ENCODE assay signal across 19 cellular contexts in the genomic region with DNA sequence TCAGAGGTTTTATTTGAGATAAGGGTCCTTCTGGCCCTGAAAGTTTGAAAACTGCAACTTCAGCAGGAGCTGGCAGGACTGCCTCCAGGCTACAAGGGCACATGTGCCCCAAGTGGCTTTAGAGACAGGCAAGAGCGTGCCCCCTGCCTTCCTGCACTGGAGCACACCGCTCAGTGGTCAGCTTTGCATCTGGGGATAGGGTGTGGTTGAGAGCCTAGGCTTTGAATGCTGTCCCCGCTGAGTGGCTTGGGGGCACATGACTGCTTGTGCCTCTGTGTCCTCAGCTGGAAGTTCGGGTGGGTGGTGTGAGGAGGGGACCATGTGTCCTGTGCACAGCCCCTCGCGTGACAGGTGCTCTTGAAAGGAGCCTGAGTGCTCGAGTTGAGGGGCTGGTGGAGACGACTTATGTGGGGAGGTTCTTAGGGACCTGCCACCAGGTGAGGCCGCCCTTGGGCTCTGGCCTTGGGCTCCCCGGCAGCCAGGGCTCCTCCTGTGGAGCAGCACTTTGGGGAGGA. TPM values are rescaled to one million over a fixed set of nuclear protein-coding genes. Genes with fewer than 3 reads are reported as not detected.
A peak's percentile ranks its signal among the peaks of the same experiment; 100 is the strongest.
DNase-seq lines count a peak whose midpoint lies in the region; ATAC-seq and TF ChIP-seq lines count a peak whose summit lies in the region.
"Had no signal": no experiment of that assay in that cellular context is flagged by ENCODE, and none has a peak within 500 bp of the region (broad histone marks: within the 10 kb centered on the region; RNA-seq: fewer than 3 reads in every experiment).

No MANE protein-coding gene starts in this region.

- no peaks in the 10 kb centered on the region for H3K9me3 ChIP-seq in HUES6 (ENCODE audit: control insufficient read depth, insufficient read depth, low read depth, low read length)
- no peaks in the 10 kb centered on the region for H3K9me3 ChIP-seq in mucosa of rectum (ENCODE audit: control insufficient read depth in 2 of 2, low read length in 2 of 2)
- no peaks in the 10 kb centered on the region for H3K9me3 ChIP-seq in psoas muscle
- H3K9me3 ChIP-seq: ascending aorta, thoracic aorta had no signal

- WGBS in psoas muscle, 3 donors = 90 to 93% (median 92%) methylated on average over 10 of the region's 10 CpGs

- DNase-seq in glutamatergic neuron (no peak), type B pancreatic cell (ENCODE audit: extremely low spot score, unreplicated experiment) (no peak), HCEC 1CT (no peak), psoas muscle (no peak)
- DNase-seq in stimulated activated naive CD8-positive, alpha-beta T cell treated with anti-CD3 and anti-CD28 coated beads, Interleukin-15, Interleukin-2, amounts not matched to agents 100 U/mL and 50 U/mL, for 24 hours = no peak
- DNase-seq: activated CD4-positive, alpha-beta T cell treated with anti-CD3 and anti-CD28 coated beads for 1 hour; activated naive CD4-positive, alpha-beta T cell treated with anti-CD3 and anti-CD28 coated beads, Interleukin-2, amount 50 U/mL, for 16 hours; CD8-positive, alpha-beta memory T cell; central memory CD4-positive, alpha-beta T cell; HFFc6; mammary epithelial cell; naive thymus-derived CD8-positive, alpha-beta T cell; NCI-H1092 treated with DMSO at 0.1 percent for 48 hours; NCI-H1930; NCI-H2227 treated with DMSO at 0.1 percent for 48 hours had no signal

- 0 out of 2 replicates have a peak overlapping the region, but pooled peaks have one; percentile 21 for H3K27ac ChIP-seq in HUES6 (ENCODE audit: low read depth, low read length)
- H3K27ac ChIP-seq in mucosa of rectum (ENCODE audit: low read depth in 2 of 2, low read length in 2 of 2) = peak overlapping the region; percentile 65 to 70
- H3K27ac ChIP-seq in psoas muscle = no peak overlapping the region
- H3K27ac ChIP-seq: ascending aorta, thoracic aorta had no signal

- H3K36me3 ChIP-seq in HUES6 (ENCODE audit: control insufficient read depth, insufficient read depth, low read length) = peaks cover 66% of the 10 kb centered on the region
- peaks cover 32 to 37% of the 10 kb centered on the region in 2 donors for H3K36me3 ChIP-seq in mucosa of rectum (ENCODE audit: control insufficient read depth in 2 of 2, insufficient read depth in 2 of 2, low read length in 2 of 2)
- peaks cover 4 to 90% of the 10 kb centered on the region in 2 donors for H3K36me3 ChIP-seq in psoas muscle (ENCODE audit: insufficient read depth in 1 of 2, low read depth in 1 of 2)

- H3K27me3 ChIP-seq in HUES6 (ENCODE audit: control insufficient read depth, insufficient read depth, low read length) = no peaks in the 10 kb centered on the region
- no peaks in the 10 kb centered on the region for H3K27me3 ChIP-seq in mucosa of rectum (ENCODE audit: control insufficient read depth in 2 of 2, insufficient read depth in 2 of 2, low read length in 2 of 2)
- no peaks in the 10 kb centered on the region for H3K27me3 ChIP-seq in psoas muscle (ENCODE audit: insufficient read depth in 3 of 3, low read length in 2 of 3)
- H3K27me3 ChIP-seq: ascending aorta had no signal

- H3K36me3 Mint-ChIP-seq in glutamatergic neuron (ENCODE audit: unreplicated experiment) (peaks cover 2% of the 10 kb centered on the region), type B pancreatic cell (peaks cover 6% of the 10 kb centered on the region)

- H3K4me1 Mint-ChIP-seq in glutamatergic neuron (ENCODE audit: low read depth, unreplicated experiment) (peaks cover 8% of the 10 kb centered on the region), type B pancreatic cell (ENCODE audit: unreplicated experiment) (no peaks in the 10 kb centered on the region)

- H3K9me3 Mint-ChIP-seq in glutamatergic neuron (ENCODE audit: unreplicated experiment) (peaks cover 5% of the 10 kb centered on the region), type B pancreatic cell (no peaks in the 10 kb centered on the region)
- H3K9me3 Mint-ChIP-seq: CD8-positive, alpha-beta memory T cell; naive thymus-derived CD8-positive, alpha-beta T cell had no signal

- H3K4me3 ChIP-seq in HUES6 (ENCODE audit: low read depth, low read length) (no peak overlapping the region), mucosa of rectum (ENCODE audit: low read length in 2 of 2) (no peak overlapping the region), psoas muscle (no peak overlapping the region)
- H3K4me3 ChIP-seq: ascending aorta, thoracic aorta had no signal

- TF ChIP-seq CTCF in glutamatergic neuron (IDR thresholded peaks at IDR 0.05; ENCODE audit: partially characterized antibody, unreplicated experiment) (no peak), type B pancreatic cell (conservative IDR thresholded peaks at IDR 0.05) (no peak), psoas muscle (IDR thresholded peaks at IDR 0.05) (no peak)

- intact Hi-C loops in psoas muscle (cut with DNase I) = no loop called here

- H3K9ac ChIP-seq in HUES6 (ENCODE audit: low read length) (no peak overlapping the region), mucosa of rectum (ENCODE audit: low read depth in 1 of 2, low read length in 2 of 2) (peak overlapping the region in 1 of 2 donors; percentile 40)

- H3K4me1 ChIP-seq in HUES6 (ENCODE audit: control insufficient read depth, insufficient read depth, low read length) = no peaks in the 10 kb centered on the region
- H3K4me1 ChIP-seq in mucosa of rectum (ENCODE audit: control insufficient read depth in 2 of 2, insufficient read depth in 2 of 2, low read length in 2 of 2) = peaks cover 13 to 17% of the 10 kb centered on the region in 2 donors
- no peaks in the 10 kb centered on the region for H3K4me1 ChIP-seq in psoas muscle
- H3K4me1 ChIP-seq: ascending aorta had no signal

- H3K27ac Mint-ChIP-seq in glutamatergic neuron (ENCODE audit: unreplicated experiment) (peak overlapping the region; percentile 22), type B pancreatic cell (peak overlapping the region; percentile 80)
- H3K27ac Mint-ChIP-seq: HFFc6 had no signal

- no peak for ATAC-seq in stimulated activated naive CD8-positive, alpha-beta T cell treated with anti-CD3 and anti-CD28 coated beads, Interleukin-15, Interleukin-2, amounts not matched to agents 100 U/mL and 50 U/mL, for 24 hours
- ATAC-seq in psoas muscle = no peak
- ATAC-seq: naive thymus-derived CD8-positive, alpha-beta T cell had no signal

- no peak overlapping the region for H3K4me3 Mint-ChIP-seq in glutamatergic neuron (ENCODE audit: unreplicated experiment)
- H3K4me3 Mint-ChIP-seq in type B pancreatic cell = no peak overlapping the region
- H3K4me3 Mint-ChIP-seq: CD8-positive, alpha-beta memory T cell; HFFc6 had no signal

- H3K27me3 Mint-ChIP-seq in glutamatergic neuron (ENCODE audit: unreplicated experiment) (peaks cover 9% of the 10 kb centered on the region), type B pancreatic cell (no peaks in the 10 kb centered on the region)
- H3K27me3 Mint-ChIP-seq: CD8-positive, alpha-beta memory T cell; naive thymus-derived CD8-positive, alpha-beta T cell had no signal

RNA-seq across cellular contexts. Expression of a gene that starts 29.8 kb away (rescaled TPM):
- total RNA-seq in glutamatergic neuron (ENCODE audit: unreplicated experiment) (150 TPM), type B pancreatic cell (ENCODE audit: low replicate concordance) (87.9 and 88.6 TPM in 2 replicates), psoas muscle (10 to 100 TPM; 44.2 to 63.1 (median 59.4) TPM)
- 10 to 100 TPM; 20.2 to 36.3 (median 24.6) TPM for polyA plus RNA-seq in psoas muscle

RNA-seq across cellular contexts. Expression of a gene that starts 38.9 kb away (rescaled TPM):
- total RNA-seq in glutamatergic neuron (ENCODE audit: unreplicated experiment) = 34.3 TPM
- total RNA-seq in type B pancreatic cell (ENCODE audit: low replicate concordance) = 36.7 and 37.7 TPM in 2 replicates
- 10 to 100 TPM in 1 of 4 donors, 1 to 10 TPM in 3; 6.3 to 20.2 (median 8.4) TPM for total RNA-seq in psoas muscle
- 1 to 10 TPM; 6.6 to 9.7 (median 7.4) TPM for polyA plus RNA-seq in psoas muscle

RNA-seq across cellular contexts. Expression of a gene that starts 39.8 kb away (rescaled TPM):
- total RNA-seq in glutamatergic neuron (ENCODE audit: unreplicated experiment) (54.6 TPM), type B pancreatic cell (ENCODE audit: low replicate concordance) (49.2 and 85.9 TPM in 2 replicates), psoas muscle (10 to 100 TPM; 23.0 to 47.5 (median 37.5) TPM)
- 10 to 100 TPM; 13.6 to 40.2 (median 28.3) TPM for polyA plus RNA-seq in psoas muscle
